ENCODE assay signal across 34 cellular contexts in genomic region chr2:68606759-68607158, GRCh38. TPM values are rescaled to one million over a fixed set of nuclear protein-coding genes. Genes with fewer than 3 reads are reported as not detected.
"Had no signal": no experiment of that assay in that cellular context is flagged by ENCODE, and none has a peak within 500 bp of the region (broad histone marks: within the 10 kb centered on the region; RNA-seq: fewer than 3 reads in every experiment).

No MANE protein-coding gene starts in this region.

- H3K27me3 Mint-ChIP-seq: activated B cell treated with CpG ODN at 0.5 μM for 24 hours; activated naive CD8-positive, alpha-beta T cell treated with anti-CD3 and anti-CD28 coated beads for 36 hours had no signal

- H3K4me1 Mint-ChIP-seq: activated B cell treated with CpG ODN at 0.5 μM for 24 hours; activated CD4-positive, alpha-beta T cell treated with anti-CD3 and anti-CD28 coated beads, Interleukin-2, amount 10 ng/mL, durations not matched to agents 24 days and 14 days; activated naive CD8-positive, alpha-beta T cell treated with anti-CD3 and anti-CD28 coated beads for 36 hours; activated T-helper 17 cell treated with anti-CD3 and anti-CD28 coated beads, Interleukin-2, amount 50 U/mL, for 72 hours had no signal

- H3K27ac Mint-ChIP-seq: activated B cell treated with CpG ODN at 0.5 μM for 24 hours; activated CD4-positive, alpha-beta memory T cell treated with anti-CD3 and anti-CD28 coated beads for 36 hours; activated CD4-positive, alpha-beta T cell treated with anti-CD3 and anti-CD28 coated beads, Interleukin-2, amount 10 ng/mL, durations not matched to agents 24 days and 14 days; activated CD8-positive, alpha-beta T cell treated with anti-CD3 and anti-CD28 coated beads for 36 hours; activated naive CD4-positive, alpha-beta T cell treated with anti-CD3 and anti-CD28 coated beads for 36 hours; activated naive CD4-positive, alpha-beta T cell treated with anti-CD3 and anti-CD28 coated beads, Interleukin-2, amount 50 U/mL, for 72 hours; activated naive CD8-positive, alpha-beta T cell treated with anti-CD3 and anti-CD28 coated beads for 36 hours; activated T-cell treated with anti-CD3 and anti-CD28 coated beads, Interleukin-2, amount 50 U/mL, for 72 hours; activated T-helper 1 cell treated with anti-CD3 and anti-CD28 coated beads, Interleukin-12 subunit alpha, Interleukin-12 subunit beta, Interleukin-2, Interleukin-4 antibody, amounts not matched to agents 30 ng/mL and 10 ng/mL and 1 ng/mL, durations not matched to agents 14 hours and 24 hours and 36 hours; T-helper 1 cell treated with Interleukin-12 subunit alpha and Interleukin-12 subunit beta and Interleukin-4 antibody, amounts not matched to agents 30 μg/mL and 1 μg/mL, for 36 hours; T-helper 2 cell treated with Interferon-gamma antibody and Interleukin-4, amounts not matched to agents 5 μg/mL and 100 μg/mL, for 36 hours had no signal

- H3K4me3 Mint-ChIP-seq: activated B cell treated with CpG ODN at 0.5 μM for 24 hours; activated CD4-positive, alpha-beta memory T cell treated with anti-CD3 and anti-CD28 coated beads for 36 hours; activated CD4-positive, alpha-beta T cell treated with anti-CD3 and anti-CD28 coated beads, Interleukin-2, amount 10 ng/mL, durations not matched to agents 24 days and 14 days; activated CD8-positive, alpha-beta T cell treated with anti-CD3 and anti-CD28 coated beads for 36 hours; activated naive CD4-positive, alpha-beta T cell treated with anti-CD3 and anti-CD28 coated beads for 36 hours; activated naive CD8-positive, alpha-beta T cell treated with anti-CD3 and anti-CD28 coated beads for 36 hours; activated T-cell treated with anti-CD3 and anti-CD28 coated beads, Interleukin-2, amount 50 U/mL, for 4 hours; activated T-cell treated with anti-CD3 and anti-CD28 coated beads, Interleukin-2, amount 50 U/mL, for 72 hours; activated T-helper 1 cell treated with anti-CD3 and anti-CD28 coated beads, Interleukin-12 subunit alpha, Interleukin-12 subunit beta, Interleukin-2, Interleukin-4 antibody, amounts not matched to agents 30 ng/mL and 10 ng/mL and 1 ng/mL, durations not matched to agents 14 hours and 24 hours and 36 hours; activated T-helper 17 cell treated with anti-CD3 and anti-CD28 coated beads, Interleukin-2, amount 50 U/mL, for 72 hours; T-helper 1 cell treated with Interleukin-12 subunit alpha and Interleukin-12 subunit beta and Interleukin-4 antibody, amounts not matched to agents 30 μg/mL and 1 μg/mL, for 36 hours; T-helper 2 cell treated with Interferon-gamma antibody and Interleukin-4, amounts not matched to agents 5 μg/mL and 100 μg/mL, for 36 hours had no signal

- ATAC-seq: activated CD8-positive, alpha-beta T cell treated with anti-CD3 and anti-CD28 coated beads for 36 hours; activated naive CD4-positive, alpha-beta T cell treated with anti-CD3 and anti-CD28 coated beads, Interleukin-2, amount 50 U/mL, for 72 hours; activated T-cell treated with anti-CD3 and anti-CD28 coated beads, Interleukin-2, amount 50 U/mL, for 4 hours; activated T-cell treated with anti-CD3 and anti-CD28 coated beads, Interleukin-2, amount 50 U/mL, for 72 hours; activated T-helper 17 cell treated with anti-CD3 and anti-CD28 coated beads, Interleukin-2, amount 50 U/mL, for 72 hours; body of pancreas had no signal

- DNase-seq: activated B cell treated with CpG ODN at 0.5 μM for 24 hours; activated CD4-positive, alpha-beta memory T cell treated with anti-CD3 and anti-CD28 coated beads for 36 hours; activated CD4-positive, alpha-beta T cell treated with anti-CD3 and anti-CD28 coated beads for 4 hours; activated CD4-positive, alpha-beta T cell treated with anti-CD3 and anti-CD28 coated beads, Interleukin-2, amount 10 ng/mL, durations not matched to agents 24 days and 14 days; activated CD4-positive, alpha-beta T cell treated with anti-CD3 and anti-CD28 coated beads, Interleukin-2, amount 50 U/mL, for 1 hour; activated CD4-positive, alpha-beta T cell treated with anti-CD3 and anti-CD28 coated beads, Interleukin-2, amount 50 U/mL, for 4 hours; activated CD4-positive, CD25-positive, alpha-beta regulatory T cell treated with anti-CD3 and anti-CD28 coated beads, Interleukin-2, amount 50 U/mL, for 72 hours; activated CD8-positive, alpha-beta memory T cell treated with anti-CD3 and anti-CD28 coated beads, Interleukin-2, amount 50 U/mL, for 4 hours; activated CD8-positive, alpha-beta T cell treated with anti-CD3 and anti-CD28 coated beads for 36 hours; activated effector memory CD4-positive, alpha-beta T cell treated with anti-CD3 and anti-CD28 coated beads, Interleukin-2, amount 50 U/mL, for 16 hours; activated gamma-delta T cell treated with Interleukin-2 at 50 U/mL for 16 hours; activated naive CD4-positive, alpha-beta T cell; activated naive CD4-positive, alpha-beta T cell treated with anti-CD3 and anti-CD28 coated beads for 36 hours; activated naive CD4-positive, alpha-beta T cell treated with anti-CD3 and anti-CD28 coated beads, Interleukin-2, amount 50 U/mL, for 16 hours; activated naive CD8-positive, alpha-beta T cell treated with anti-CD3 and anti-CD28 coated beads for 36 hours; activated T-cell treated with anti-CD3 and anti-CD28 coated beads for 4 hours; activated T-cell treated with anti-CD3 and anti-CD28 coated beads, Interleukin-2, amount 50 U/mL, for 1 hour; activated T-cell treated with anti-CD3 and anti-CD28 coated beads, Interleukin-2, amount 50 U/mL, for 4 hours; activated T-cell treated with anti-CD3 and anti-CD28 coated beads, Interleukin-2, amount 50 U/mL, for 72 hours; adrenal gland; amniotic stem cell; aorta; body of pancreas; brain microvascular endothelial cell; central memory CD4-positive, alpha-beta T cell; cerebellar nuclear complex; T-helper 1 cell; T-helper 2 cell; T-helper 9 cell had no signal

RNA-seq across cellular contexts. Expression of gene PROKR1, which starts 36.6 kb away (rescaled TPM):
- total RNA-seq: activated CD4-positive, alpha-beta memory T cell treated with anti-CD3 and anti-CD28 coated beads for 36 hours; activated CD4-positive, alpha-beta T cell treated with anti-CD3 and anti-CD28 coated beads, Interleukin-2, amount 10 ng/mL, durations not matched to agents 24 days and 14 days; activated CD8-positive, alpha-beta T cell treated with anti-CD3 and anti-CD28 coated beads for 36 hours; activated naive CD4-positive, alpha-beta T cell treated with anti-CD3 and anti-CD28 coated beads for 36 hours; activated naive CD4-positive, alpha-beta T cell treated with anti-CD3 and anti-CD28 coated beads, Interleukin-2, amount 50 U/mL, for 72 hours; activated T-cell treated with anti-CD3 and anti-CD28 coated beads, Interleukin-2, amount 50 U/mL, for 72 hours; activated T-helper 1 cell treated with anti-CD3 and anti-CD28 coated beads, Interleukin-12 subunit alpha, Interleukin-12 subunit beta, Interleukin-2, Interleukin-4 antibody, amounts not matched to agents 30 ng/mL and 10 ng/mL and 1 ng/mL, durations not matched to agents 14 hours and 24 hours and 36 hours; activated T-helper 17 cell treated with anti-CD3 and anti-CD28 coated beads, Interleukin-2, amount 50 U/mL, for 72 hours; aorta; body of pancreas had no signal
